ENCODE assay signal across 23 cellular contexts in the genomic region with DNA sequence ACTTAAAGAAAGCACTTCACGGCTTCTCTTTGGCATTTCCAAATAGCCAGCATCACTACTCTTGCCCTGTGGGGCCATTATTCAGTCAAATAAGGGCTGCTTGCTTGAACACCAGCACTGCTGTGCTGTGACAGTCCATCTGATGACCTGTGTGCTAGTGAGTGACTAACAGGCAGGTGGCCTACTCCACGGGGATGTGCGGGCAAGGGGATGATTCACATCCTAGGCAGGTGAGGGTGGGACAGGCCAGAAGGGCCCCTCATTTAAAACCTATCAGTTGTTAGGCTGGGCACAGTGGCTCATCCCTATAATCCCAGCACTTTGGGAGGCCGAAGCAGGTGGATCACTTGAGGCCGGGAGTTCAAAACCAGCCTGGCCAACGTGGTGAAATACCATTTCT. TPM values are rescaled to one million over a fixed set of nuclear protein-coding genes. Genes with fewer than 3 reads are reported as not detected.
"Had no signal": no experiment of that assay in that cellular context is flagged by ENCODE, and none has a peak within 500 bp of the region (broad histone marks: within the 10 kb centered on the region; RNA-seq: fewer than 3 reads in every experiment).

No MANE protein-coding gene starts in this region.

- H3K4me3 Mint-ChIP-seq: activated B cell treated with CpG ODN at 0.5 μM for 24 hours; activated CD8-positive, alpha-beta memory T cell treated with anti-CD3 and anti-CD28 coated beads, Interleukin-2, amount 10 ng/mL, durations not matched to agents 7 days and 5 days; activated CD8-positive, alpha-beta T cell treated with anti-CD3 and anti-CD28 coated beads for 36 hours; activated naive CD8-positive, alpha-beta T cell; brain; nephron; stimulated activated naive B cell treated with anti-CD40 and anti-IgM and Interleukin-4, amounts not matched to agents 10 μg/mL and 1 μg/mL and 100 μg/mL, for 72 hours; T-helper 2 cell treated with Interferon-gamma antibody and Interleukin-4, amounts not matched to agents 5 μg/mL and 100 μg/mL, for 36 hours had no signal

- H3K27me3 Mint-ChIP-seq: activated B cell treated with CpG ODN at 0.5 μM for 24 hours; activated CD8-positive, alpha-beta memory T cell treated with anti-CD3 and anti-CD28 coated beads, Interleukin-2, amount 10 ng/mL, durations not matched to agents 7 days and 5 days; activated CD8-positive, alpha-beta T cell treated with anti-CD3 and anti-CD28 coated beads for 36 hours; activated naive CD8-positive, alpha-beta T cell; brain; stimulated activated naive B cell treated with anti-CD40 and anti-IgM and Interleukin-4, amounts not matched to agents 10 μg/mL and 1 μg/mL and 100 μg/mL, for 72 hours had no signal

- H3K27ac Mint-ChIP-seq: activated B cell treated with CpG ODN at 0.5 μM for 24 hours; activated CD8-positive, alpha-beta memory T cell treated with anti-CD3 and anti-CD28 coated beads, Interleukin-2, amount 10 ng/mL, durations not matched to agents 7 days and 5 days; activated CD8-positive, alpha-beta T cell treated with anti-CD3 and anti-CD28 coated beads for 36 hours; activated naive CD8-positive, alpha-beta T cell; activated T-helper 2 cell treated with anti-CD3 and anti-CD28 coated beads, Interferon-gamma antibody, Interleukin-2, Interleukin-4, amounts not matched to agents 10 μg/mL and 5 μg/mL and 100 μg/mL, durations not matched to agents 14 hours and 24 hours and 36 hours; brain; nephron; stimulated activated naive B cell treated with anti-CD40 and anti-IgM and Interleukin-4, amounts not matched to agents 10 μg/mL and 1 μg/mL and 100 μg/mL, for 72 hours; T-helper 2 cell treated with Interferon-gamma antibody and Interleukin-4, amounts not matched to agents 5 μg/mL and 100 μg/mL, for 36 hours had no signal

- DNase-seq: activated B cell treated with CpG ODN at 0.5 μM for 24 hours; activated CD4-positive, alpha-beta T cell treated with anti-CD3 and anti-CD28 coated beads, Interleukin-2, amount 50 U/mL, for 1 hour; activated CD8-positive, alpha-beta memory T cell treated with anti-CD3 and anti-CD28 coated beads, Interleukin-2, amount 10 ng/mL, durations not matched to agents 7 days and 5 days; activated CD8-positive, alpha-beta T cell treated with anti-CD3 and anti-CD28 coated beads for 36 hours; activated T-cell treated with anti-CD3 and anti-CD28 coated beads, Interleukin-2, amount 50 U/mL, for 48 hours; left cardiac atrium; left ventricle myocardium superior; mammary epithelial cell; pancreas; retina; sigmoid colon; small intestine; stimulated activated CD4-positive, alpha-beta T cell treated with anti-CD3 and anti-CD28 coated beads, Interleukin-1b, Interleukin-23, amount 100 ng/mL, for 48 hours; stimulated activated naive B cell treated with anti-CD40 and anti-IgM and Interleukin-4, amounts not matched to agents 10 μg/mL and 1 μg/mL and 100 μg/mL, for 72 hours; stomach; T-helper 1 cell; thyroid gland had no signal

- H3K9me3 Mint-ChIP-seq: activated B cell treated with CpG ODN at 0.5 μM for 24 hours; activated CD8-positive, alpha-beta T cell treated with anti-CD3 and anti-CD28 coated beads for 36 hours; activated T-helper 2 cell treated with anti-CD3 and anti-CD28 coated beads, Interferon-gamma antibody, Interleukin-2, Interleukin-4, amounts not matched to agents 10 μg/mL and 5 μg/mL and 100 μg/mL, durations not matched to agents 14 hours and 24 hours and 36 hours; brain; nephron; stimulated activated naive B cell treated with anti-CD40 and anti-IgM and Interleukin-4, amounts not matched to agents 10 μg/mL and 1 μg/mL and 100 μg/mL, for 72 hours; T-helper 2 cell treated with Interferon-gamma antibody and Interleukin-4, amounts not matched to agents 5 μg/mL and 100 μg/mL, for 36 hours had no signal

- ATAC-seq: activated CD8-positive, alpha-beta memory T cell treated with anti-CD3 and anti-CD28 coated beads, Interleukin-2, amount 10 ng/mL, durations not matched to agents 7 days and 5 days; activated CD8-positive, alpha-beta T cell treated with anti-CD3 and anti-CD28 coated beads for 36 hours; left cardiac atrium; left ventricle myocardium superior; pancreas; stimulated activated naive B cell treated with anti-CD40 and anti-IgM and Interleukin-4, amounts not matched to agents 10 μg/mL and 1 μg/mL and 100 μg/mL, for 72 hours had no signal

RNA-seq across cellular contexts. Expression of a gene that starts 8.2 kb away (rescaled TPM):
- total RNA-seq: ascending aorta had no signal
